Comparison of ENCODE assay signal across 8 cellular contexts in the genomic region with DNA sequence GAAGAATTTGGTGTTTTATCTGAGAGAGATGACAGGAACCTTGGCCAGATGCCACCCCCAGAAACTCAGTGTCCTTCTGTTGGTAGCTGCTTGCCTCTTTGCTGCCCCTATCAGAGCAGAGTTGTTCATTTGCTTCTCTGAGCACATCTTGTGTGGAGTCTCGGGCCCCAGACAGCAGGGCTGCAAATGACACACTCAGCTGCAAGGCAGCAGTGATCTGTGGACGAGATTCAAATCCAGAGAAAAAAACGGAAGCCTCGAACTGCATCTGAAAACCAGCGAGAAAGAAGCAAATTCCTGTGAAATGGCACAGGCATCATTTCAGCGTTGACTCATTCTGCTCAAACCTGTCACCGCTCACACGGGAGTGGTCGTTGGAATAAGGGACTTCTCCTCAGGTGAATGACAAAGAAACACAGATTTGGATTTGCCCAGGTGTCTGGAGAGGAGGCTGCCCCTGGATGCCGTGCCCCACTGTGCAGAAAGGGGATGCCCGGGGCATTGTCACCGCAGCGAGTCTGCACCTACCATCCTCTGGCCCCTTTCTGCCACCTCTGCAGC.
DNase-seq lines count a peak whose midpoint lies in the region; ATAC-seq lines count a peak whose summit lies in the region.

No MANE protein-coding gene starts in this region.

- DNase-seq in CD1c-positive myeloid dendritic cell (ENCODE audit: extremely low spot score): peak; percentile 23
- DNase-seq in OCI-M1 (lab: John Stamatoyannopoulos, UW): peak; percentile 24
- peak; percentile 18 to 52 (median 24) for DNase-seq in activated naive CD4-positive, alpha-beta T cell (lab: John Stamatoyannopoulos, UW)
- DNase-seq in pons (ENCODE audit: low spot score): peak; percentile 48
- DNase-seq in HuH-7.5 (ENCODE audit: low spot score): no peak
- DNase-seq in NCI-H1092 treated with DMSO at 0.1 percent for 48 hours (lab: John Stamatoyannopoulos, UW): no peak
- DNase-seq in NCI-H82 treated with DMSO at 0.1 percent for 48 hours (lab: John Stamatoyannopoulos, UW; ENCODE audit: unreplicated experiment): no peak

- peak; percentile 29 for ATAC-seq in GM21786 (IDR thresholded peaks at IDR 0.05; ENCODE audit: unreplicated experiment)

Comparison
In these comparisons a context has a peak if more than half of its experiments do, and no peak if none do; other contexts are left out.
1. DNase-seq: peak in CD1c-positive myeloid dendritic cell (single experiment), OCI-M1 (single experiment), activated naive CD4-positive, alpha-beta T cell (4 of 4) and pons (single experiment); none in HuH-7.5 (single experiment), NCI-H1092 treated with DMSO at 0.1 percent for 48 hours (single experiment) and NCI-H82 treated with DMSO at 0.1 percent for 48 hours (single experiment).